ENCODE assay signal across 6 cellular contexts in genomic region chr2:219551863-219552381, GRCh38. TPM values are rescaled to one million over a fixed set of nuclear protein-coding genes. Genes with fewer than 3 reads are reported as not detected.
DNase-seq lines count a peak whose midpoint lies in the region; ATAC-seq and TF ChIP-seq lines count a peak whose summit lies in the region.

No MANE protein-coding gene starts in this region.

- ATAC-seq in GM18511 (IDR thresholded peaks at IDR 0.05; ENCODE audit: unreplicated experiment) (peak; percentile 30), HG03159 (IDR thresholded peaks at IDR 0.05; ENCODE audit: unreplicated experiment) (peak; percentile 22)

- no peaks in the 10 kb centered on the region for H3K9me3 Mint-ChIP-seq in osteocyte (ENCODE audit: unreplicated experiment)

- no peak for TF ChIP-seq CTCF in osteocyte (IDR thresholded peaks at IDR 0.05)

- H3K4me1 Mint-ChIP-seq in osteocyte (ENCODE audit: unreplicated experiment) = peaks cover 15% of the 10 kb centered on the region

- no peak overlapping the region for H3K27ac Mint-ChIP-seq in osteocyte (ENCODE audit: unreplicated experiment)

- peak; percentile 17 for DNase-seq in central memory CD4-positive, alpha-beta T cell
- DNase-seq in osteocyte (ENCODE audit: extremely low spot score, unreplicated experiment) (no peak), iPS-NIHi7 (ENCODE audit: extremely low spot score) (no peak), SK-N-DZ (ENCODE audit: low spot score) (no peak)

- peaks cover 4% of the 10 kb centered on the region for H3K36me3 Mint-ChIP-seq in osteocyte (ENCODE audit: unreplicated experiment)

- H3K4me3 Mint-ChIP-seq in osteocyte (ENCODE audit: unreplicated experiment) = peak overlapping the region; percentile 76

- no peaks in the 10 kb centered on the region for H3K27me3 Mint-ChIP-seq in osteocyte (ENCODE audit: unreplicated experiment)

RNA-seq across cellular contexts. Expression of gene TMEM198, which starts 8.1 kb away (rescaled TPM):
- 5.3 and 6.7 TPM in 2 replicates for total RNA-seq in osteocyte
- polyA plus RNA-seq in SK-N-DZ (2014; cell fraction: cytosol; rRNA removed) = 29.0 and 33.6 TPM in 2 replicates
- polyA plus RNA-seq in SK-N-DZ (2014; cell fraction: nucleus; rRNA removed) = 28.0 and 28.4 TPM in 2 replicates

RNA-seq across cellular contexts. Expression of gene CHPF, which starts 8.3 kb away (rescaled TPM):
- total RNA-seq in osteocyte = 144 and 151 TPM in 2 replicates
- polyA plus RNA-seq in SK-N-DZ (2014; cell fraction: cytosol; rRNA removed) = 32.0 and 36.6 TPM in 2 replicates
- 23.0 and 30.2 TPM in 2 replicates for polyA plus RNA-seq in SK-N-DZ (2014; cell fraction: nucleus; rRNA removed)

RNA-seq across cellular contexts. Expression of gene OBSL1, which starts 19.4 kb away (rescaled TPM):
- total RNA-seq in osteocyte = 168 and 174 TPM in 2 replicates
- 57.4 and 69.0 TPM in 2 replicates for polyA plus RNA-seq in SK-N-DZ (2014; cell fraction: cytosol; rRNA removed)
- 221 and 243 TPM in 2 replicates for polyA plus RNA-seq in SK-N-DZ (2014; cell fraction: nucleus; rRNA removed)

RNA-seq across cellular contexts. Expression of gene INHA, which starts 20.2 kb away (rescaled TPM):
- 1.2 and 1.4 TPM in 2 replicates for total RNA-seq in osteocyte
- 1.8 and 3.3 TPM in 2 replicates for polyA plus RNA-seq in SK-N-DZ (2014; cell fraction: cytosol; rRNA removed)
- 3.4 and 4.6 TPM in 2 replicates for polyA plus RNA-seq in SK-N-DZ (2014; cell fraction: nucleus; rRNA removed)

RNA-seq across cellular contexts. Expression of gene ASIC4, which starts 37.6 kb away (rescaled TPM):
- total RNA-seq in osteocyte = 0.11 and 0.13 TPM in 2 replicates
- polyA plus RNA-seq in SK-N-DZ (2014; cell fraction: cytosol; rRNA removed) = 1.8 and 2.4 TPM in 2 replicates
- 4.6 and 8.0 TPM in 2 replicates for polyA plus RNA-seq in SK-N-DZ (2014; cell fraction: nucleus; rRNA removed)
